ENCODE assay signal across 8 cellular contexts in genomic region chr7:26293569-26294308, GRCh38. TPM values are rescaled to one million over a fixed set of nuclear protein-coding genes. Genes with fewer than 3 reads are reported as not detected.
A peak's percentile ranks its signal among the peaks of the same experiment; 100 is the strongest.
DNase-seq lines count a peak whose midpoint lies in the region; ATAC-seq, FAIRE-seq and TF ChIP-seq lines count a peak whose summit lies in the region.

No MANE protein-coding gene starts in this region.

- H3K36me3 Mint-ChIP-seq in activated naive CD4-positive, alpha-beta T cell treated with anti-CD3 and anti-CD28 coated beads for 36 hours (ENCODE audit: low read depth), result peaks cover 2% of the 10 kb centered on the region

- H3K4me2 ChIP-seq in OCI-LY3 (ENCODE audit: low read length), result peak overlapping the region; percentile 95

- peaks cover 26% of the 10 kb centered on the region for H3K4me1 Mint-ChIP-seq in activated naive CD4-positive, alpha-beta T cell treated with anti-CD3 and anti-CD28 coated beads for 36 hours (ENCODE audit: low read depth)

- no peaks in the 10 kb centered on the region for H3K27me3 Mint-ChIP-seq in activated naive CD4-positive, alpha-beta T cell treated with anti-CD3 and anti-CD28 coated beads for 36 hours (ENCODE audit: low read depth)

- H3K4me3 Mint-ChIP-seq in activated naive CD4-positive, alpha-beta T cell treated with anti-CD3 and anti-CD28 coated beads for 36 hours, result peak overlapping the region; percentile 88

- H3K4me1 ChIP-seq in OCI-LY3 (ENCODE audit: low read length) (peaks cover 37% of the 10 kb centered on the region), thyroid gland (no peaks in the 10 kb centered on the region)

- WGBS in thyroid gland, 2 donors, result 88 to 89% methylated on average over 6 of the region's 6 CpGs

- H3K27ac Mint-ChIP-seq in activated naive CD4-positive, alpha-beta T cell treated with anti-CD3 and anti-CD28 coated beads for 36 hours, result peak overlapping the region; percentile 85

- H3K27me3 ChIP-seq in OCI-LY3 (ENCODE audit: low read depth, low read length), result no peaks in the 10 kb centered on the region
- H3K27me3 ChIP-seq in thyroid gland, result no peaks in the 10 kb centered on the region

- TF ChIP-seq CTCF in OCI-LY3 (IDR thresholded peaks at IDR 0.05; ENCODE audit: low read depth, low read length) (no peak), thyroid gland (IDR thresholded peaks at IDR 0.05) (no peak)

- peak; percentile 86 for FAIRE-seq in GM12892 (lab: Jason Lieb, UNC)

- no peaks in the 10 kb centered on the region for H3K9me3 Mint-ChIP-seq in activated naive CD4-positive, alpha-beta T cell treated with anti-CD3 and anti-CD28 coated beads for 36 hours

- H3K9me3 ChIP-seq in OCI-LY3 (ENCODE audit: insufficient read depth, low read length), result no peaks in the 10 kb centered on the region
- no peaks in the 10 kb centered on the region for H3K9me3 ChIP-seq in thyroid gland

- peak overlapping the region; percentile 35; the same call in 1 of the 2 replicates for H3K9ac ChIP-seq in OCI-LY3 (ENCODE audit: low read length)

- H3K36me3 ChIP-seq in OCI-LY3 (replicated peaks; ENCODE audit: low read depth, low read length), result peaks cover 3% of the 10 kb centered on the region
- no peaks in the 10 kb centered on the region for H3K36me3 ChIP-seq in thyroid gland

- H3K4me3 ChIP-seq in OCI-LY3 (ENCODE audit: low read length), result peak overlapping the region; percentile 99
- H3K4me3 ChIP-seq in thyroid gland (replicated peaks in 1 of 3), result no peak overlapping the region

- CTCF ChIA-PET in activated naive CD4-positive, alpha-beta T cell treated with anti-CD3 and anti-CD28 coated beads for 36 hours (lab: Charles Lee), result interaction anchor here (1.3 to 2.2 kb wide), 6 partner anchors 71 to 399 kb away, joined by 3 to 8 read pairs (median 4); no protein-coding TSS in a partner anchor

- H3K27ac ChIP-seq in OCI-LY3 (ENCODE audit: low read length) (peak overlapping the region; percentile 96), thyroid gland (no peak overlapping the region)

- no peak overlapping the region for H2AFZ ChIP-seq in OCI-LY3 (ENCODE audit: low read depth, low read length)

- ATAC-seq in HG02759 (IDR thresholded peaks at IDR 0.05; ENCODE audit: unreplicated experiment), result peak; percentile 73

- DNase-seq in GM12892 (ENCODE audit: insufficient read length) (peak; percentile 39), NCI-H1092 (lab: John Stamatoyannopoulos, UW) (no peak), UCSD-AML1 (lab: John Stamatoyannopoulos, UW; ENCODE audit: unreplicated experiment) (no peak), thyroid gland (no peak)
- peak; percentile 86 for DNase-seq in activated naive CD4-positive, alpha-beta T cell treated with anti-CD3 and anti-CD28 coated beads for 36 hours
- DNase-seq in stimulated activated CD4-positive, alpha-beta T cell treated with anti-CD3 and anti-CD28 coated beads, Interleukin-4, amount 100 ng/mL, for 4 hours, result peak; percentile 21 to 70

- peaks cover 9% of the 10 kb centered on the region for H3K79me2 ChIP-seq in OCI-LY3 (ENCODE audit: low read length)

- TF ChIP-seq POLR2A in GM12892 (IDR thresholded peaks at IDR 0.05; ENCODE audit: low read depth, low read length), result no peak
- TF ChIP-seq POLR2A in thyroid gland (IDR thresholded peaks at IDR 0.05), result no peak

- H4K20me1 ChIP-seq in OCI-LY3 (ENCODE audit: insufficient read depth, low read length), result no peaks in the 10 kb centered on the region

- intact Hi-C loops in activated naive CD4-positive, alpha-beta T cell treated with anti-CD3 and anti-CD28 coated beads for 36 hours (cut with micrococcal nuclease), result loop anchor here (1.0 to 10.0 kb wide), 13 partner anchors 12 to 1911 kb away; partner anchors contain the start of genes HNRNPA2B1, HOXA3, HOXA7 and NFE2L3
- intact Hi-C loops in thyroid gland (cut with DNase I), result no loop called here

RNA-seq across cellular contexts. Expression of gene SNX10, which starts 2.1 kb away (rescaled TPM):
- 34.0 TPM for polyA plus RNA-seq in GM12892 (2012; ENCODE audit: missing spikeins)
- 10 to 100 TPM; 17.0 to 17.5 TPM for total RNA-seq in activated naive CD4-positive, alpha-beta T cell treated with anti-CD3 and anti-CD28 coated beads for 36 hours
- total RNA-seq in thyroid gland, result 1 to 10 TPM; 1.8 to 5.0 (median 2.7) TPM

Comparison
In these comparisons a context has a peak if more than half of its experiments do, and no peak if none do; other contexts are left out.
1. DNase-seq: peak in GM12892 (single experiment), activated naive CD4-positive, alpha-beta T cell treated with anti-CD3 and anti-CD28 coated beads for 36 hours (single experiment) and stimulated activated CD4-positive, alpha-beta T cell treated with anti-CD3 and anti-CD28 coated beads, Interleukin-4, amount 100 ng/mL, for 4 hours (2 of 2); none in NCI-H1092 (single experiment), UCSD-AML1 (single experiment) and thyroid gland (0 of 2).